ENCODE assay signal across 38 cellular contexts in the genomic region with DNA sequence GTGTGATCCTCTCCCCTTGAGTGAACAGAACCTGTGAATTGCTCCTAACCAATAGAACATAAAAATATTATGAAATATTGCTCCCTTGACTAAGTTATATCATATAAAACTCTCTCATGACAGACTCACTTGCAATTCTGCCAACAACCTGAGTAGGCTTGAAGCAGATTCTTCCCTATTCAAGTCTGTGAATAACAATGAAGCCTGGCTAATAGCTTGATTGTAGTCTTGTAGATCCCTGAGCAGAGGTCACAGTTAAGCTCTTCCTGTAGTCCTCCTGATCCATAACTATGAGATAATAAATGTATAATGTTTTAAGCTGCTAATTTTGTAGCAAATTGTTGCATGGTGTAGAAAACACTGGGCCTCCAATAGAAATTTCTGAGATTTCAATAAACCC.
"Had no signal": no experiment of that assay in that cellular context is flagged by ENCODE, and none has a peak within 500 bp of the region (broad histone marks: within the 10 kb centered on the region; RNA-seq: fewer than 3 reads in every experiment).

No MANE protein-coding gene starts in this region.

- H3K36me3 Mint-ChIP-seq: activated naive CD4-positive, alpha-beta T cell treated with anti-CD3 and anti-CD28 coated beads, Interleukin-2, amount 10 ng/mL, durations not matched to agents 7 days and 5 days; activated naive CD4-positive, alpha-beta T cell treated with anti-CD3 and anti-CD28 coated beads, Interleukin-2, amount 50 U/mL, for 24 hours; activated naive CD4-positive, alpha-beta T cell treated with anti-CD3 and anti-CD28 coated beads, Interleukin-2, amount 50 U/mL, for 72 hours; activated naive CD8-positive, alpha-beta T cell; activated naive CD8-positive, alpha-beta T cell treated with anti-CD3 and anti-CD28 coated beads for 36 hours; activated naive CD8-positive, alpha-beta T cell treated with anti-CD3 and anti-CD28 coated beads, Interleukin-2, amount 10 ng/mL, durations not matched to agents 7 days and 5 days; brain had no signal

- H3K4me1 Mint-ChIP-seq: activated naive CD4-positive, alpha-beta T cell treated with anti-CD3 and anti-CD28 coated beads, Interleukin-2, amount 10 ng/mL, durations not matched to agents 7 days and 5 days; activated naive CD4-positive, alpha-beta T cell treated with anti-CD3 and anti-CD28 coated beads, Interleukin-2, amount 50 U/mL, for 24 hours; activated naive CD8-positive, alpha-beta T cell treated with anti-CD3 and anti-CD28 coated beads for 36 hours; activated naive CD8-positive, alpha-beta T cell treated with anti-CD3 and anti-CD28 coated beads, Interleukin-2, amount 10 ng/mL, durations not matched to agents 7 days and 5 days; activated naive CD8-positive, alpha-beta T cell treated with anti-CD3 and anti-CD28 coated beads, Interleukin-2, amount 50 U/mL, for 24 hours; activated T-helper 17 cell treated with anti-CD3 and anti-CD28 coated beads, Interleukin-2, amount 50 U/mL, for 72 hours; brain; central memory CD8-positive, alpha-beta T cell had no signal

- H3K27me3 Mint-ChIP-seq: activated naive CD4-positive, alpha-beta T cell treated with anti-CD3 and anti-CD28 coated beads, Interleukin-2, amount 10 ng/mL, durations not matched to agents 7 days and 5 days; activated naive CD4-positive, alpha-beta T cell treated with anti-CD3 and anti-CD28 coated beads, Interleukin-2, amount 50 U/mL, for 24 hours; activated naive CD8-positive, alpha-beta T cell; activated naive CD8-positive, alpha-beta T cell treated with anti-CD3 and anti-CD28 coated beads for 36 hours; activated naive CD8-positive, alpha-beta T cell treated with anti-CD3 and anti-CD28 coated beads, Interleukin-2, amount 10 ng/mL, durations not matched to agents 7 days and 5 days; activated naive CD8-positive, alpha-beta T cell treated with anti-CD3 and anti-CD28 coated beads, Interleukin-2, amount 50 U/mL, for 24 hours; activated T-cell treated with anti-CD3 and anti-CD28 coated beads, Interleukin-2, amount 50 U/mL, for 24 hours; activated T-helper 17 cell treated with anti-CD3 and anti-CD28 coated beads, Interleukin-2, amount 50 U/mL, for 72 hours; brain; central memory CD8-positive, alpha-beta T cell had no signal

- H3K4me3 ChIP-seq: adrenal gland, ascending aorta, body of pancreas, breast epithelium, cardiac muscle cell had no signal

- H3K27me3 ChIP-seq: adrenal gland, ascending aorta, body of pancreas, brain microvascular endothelial cell, breast epithelium, cardiac muscle cell had no signal

- ATAC-seq: activated naive CD4-positive, alpha-beta T cell treated with anti-CD3 and anti-CD28 coated beads, Interleukin-2, amount 50 U/mL, for 72 hours; activated naive CD8-positive, alpha-beta T cell treated with anti-CD3 and anti-CD28 coated beads, Interleukin-2, amount 50 U/mL, for 24 hours; activated T-cell treated with anti-CD3 and anti-CD28 coated beads, Interleukin-2, amount 50 U/mL, for 4 hours; activated T-cell treated with anti-CD3 and anti-CD28 coated beads, Interleukin-2, amount 50 U/mL, for 72 hours; activated T-helper 17 cell treated with anti-CD3 and anti-CD28 coated beads, Interleukin-2, amount 50 U/mL, for 72 hours; body of pancreas had no signal

- DNase-seq: activated effector memory CD4-positive, alpha-beta T cell treated with anti-CD3 and anti-CD28 coated beads, Interleukin-2, amount 50 U/mL, for 16 hours; activated effector memory CD4-positive, alpha-beta T cell treated with Interleukin-2 at 50 U/mL for 16 hours; activated gamma-delta T cell; activated gamma-delta T cell treated with Interleukin-2 at 50 U/mL for 16 hours; activated naive CD4-positive, alpha-beta T cell; activated naive CD4-positive, alpha-beta T cell treated with anti-CD3 and anti-CD28 coated beads for 36 hours; activated naive CD4-positive, alpha-beta T cell treated with anti-CD3 and anti-CD28 coated beads, Interleukin-2, amount 10 ng/mL, durations not matched to agents 7 days and 5 days; activated naive CD4-positive, alpha-beta T cell treated with anti-CD3 and anti-CD28 coated beads, Interleukin-2, amount 50 U/mL, for 16 hours; activated naive CD4-positive, alpha-beta T cell treated with Interleukin-2 at 50 U/mL for 16 hours; activated naive CD8-positive, alpha-beta T cell treated with anti-CD3 and anti-CD28 coated beads for 36 hours; activated naive CD8-positive, alpha-beta T cell treated with anti-CD3 and anti-CD28 coated beads, Interleukin-2, amount 10 ng/mL, durations not matched to agents 7 days and 5 days; activated naive CD8-positive, alpha-beta T cell treated with anti-CD3 and anti-CD28 coated beads, Interleukin-2, amount 50 U/mL, for 24 hours; activated T-cell treated with anti-CD3 and anti-CD28 coated beads, Interleukin-2, amount 50 U/mL, for 1 hour; activated T-cell treated with anti-CD3 and anti-CD28 coated beads, Interleukin-2, amount 50 U/mL, for 24 hours; activated T-cell treated with anti-CD3 and anti-CD28 coated beads, Interleukin-2, amount 50 U/mL, for 4 hours; activated T-cell treated with anti-CD3 and anti-CD28 coated beads, Interleukin-2, amount 50 U/mL, for 48 hours; activated T-cell treated with anti-CD3 and anti-CD28 coated beads, Interleukin-2, amount 50 U/mL, for 72 hours; adrenal gland; amniotic stem cell; amygdala; anterior cingulate cortex; aorta; body of pancreas; brain microvascular endothelial cell; caudate nucleus; central memory CD4-positive, alpha-beta T cell; cerebellar nuclear complex had no signal

- H3K27ac ChIP-seq: adrenal gland, ascending aorta, body of pancreas, brain microvascular endothelial cell, breast epithelium, cardiac muscle cell had no signal

- H3K27ac Mint-ChIP-seq: activated naive CD4-positive, alpha-beta T cell treated with anti-CD3 and anti-CD28 coated beads for 36 hours; activated naive CD4-positive, alpha-beta T cell treated with anti-CD3 and anti-CD28 coated beads, Interleukin-2, amount 10 ng/mL, durations not matched to agents 7 days and 5 days; activated naive CD4-positive, alpha-beta T cell treated with anti-CD3 and anti-CD28 coated beads, Interleukin-2, amount 50 U/mL, for 24 hours; activated naive CD4-positive, alpha-beta T cell treated with anti-CD3 and anti-CD28 coated beads, Interleukin-2, amount 50 U/mL, for 72 hours; activated naive CD8-positive, alpha-beta T cell; activated naive CD8-positive, alpha-beta T cell treated with anti-CD3 and anti-CD28 coated beads for 36 hours; activated naive CD8-positive, alpha-beta T cell treated with anti-CD3 and anti-CD28 coated beads, Interleukin-2, amount 10 ng/mL, durations not matched to agents 7 days and 5 days; activated naive CD8-positive, alpha-beta T cell treated with anti-CD3 and anti-CD28 coated beads, Interleukin-2, amount 50 U/mL, for 24 hours; activated T-cell treated with anti-CD3 and anti-CD28 coated beads, Interleukin-2, amount 50 U/mL, for 24 hours; activated T-cell treated with anti-CD3 and anti-CD28 coated beads, Interleukin-2, amount 50 U/mL, for 72 hours; activated T-helper 1 cell treated with anti-CD3 and anti-CD28 coated beads, Interleukin-12 subunit alpha, Interleukin-12 subunit beta, Interleukin-2, Interleukin-4 antibody, amounts not matched to agents 30 ng/mL and 10 ng/mL and 1 ng/mL, durations not matched to agents 14 hours and 24 hours and 36 hours; activated T-helper 17 cell treated with anti-CD3 and anti-CD28 coated beads, Interleukin-2, amount 50 U/mL, for 72 hours; activated T-helper 2 cell treated with anti-CD3 and anti-CD28 coated beads, Interferon-gamma antibody, Interleukin-2, Interleukin-4, amounts not matched to agents 10 μg/mL and 5 μg/mL and 100 μg/mL, durations not matched to agents 14 hours and 24 hours and 36 hours; brain had no signal

- H3K9me3 ChIP-seq: adrenal gland, ascending aorta, body of pancreas, breast epithelium had no signal

- H3K9me3 Mint-ChIP-seq: activated naive CD8-positive, alpha-beta T cell treated with anti-CD3 and anti-CD28 coated beads for 36 hours had no signal

- H3K4me3 Mint-ChIP-seq: activated naive CD4-positive, alpha-beta T cell treated with anti-CD3 and anti-CD28 coated beads for 36 hours; activated naive CD4-positive, alpha-beta T cell treated with anti-CD3 and anti-CD28 coated beads, Interleukin-2, amount 10 ng/mL, durations not matched to agents 7 days and 5 days; activated naive CD4-positive, alpha-beta T cell treated with anti-CD3 and anti-CD28 coated beads, Interleukin-2, amount 50 U/mL, for 24 hours; activated naive CD8-positive, alpha-beta T cell; activated naive CD8-positive, alpha-beta T cell treated with anti-CD3 and anti-CD28 coated beads for 36 hours; activated naive CD8-positive, alpha-beta T cell treated with anti-CD3 and anti-CD28 coated beads, Interleukin-2, amount 10 ng/mL, durations not matched to agents 7 days and 5 days; activated naive CD8-positive, alpha-beta T cell treated with anti-CD3 and anti-CD28 coated beads, Interleukin-2, amount 50 U/mL, for 24 hours; activated T-cell treated with anti-CD3 and anti-CD28 coated beads, Interleukin-2, amount 50 U/mL, for 24 hours; activated T-cell treated with anti-CD3 and anti-CD28 coated beads, Interleukin-2, amount 50 U/mL, for 4 hours; activated T-cell treated with anti-CD3 and anti-CD28 coated beads, Interleukin-2, amount 50 U/mL, for 72 hours; activated T-helper 1 cell treated with anti-CD3 and anti-CD28 coated beads, Interleukin-12 subunit alpha, Interleukin-12 subunit beta, Interleukin-2, Interleukin-4 antibody, amounts not matched to agents 30 ng/mL and 10 ng/mL and 1 ng/mL, durations not matched to agents 14 hours and 24 hours and 36 hours; activated T-helper 17 cell treated with anti-CD3 and anti-CD28 coated beads, Interleukin-2, amount 50 U/mL, for 72 hours; brain; central memory CD8-positive, alpha-beta T cell had no signal

- H3K36me3 ChIP-seq: adrenal gland, ascending aorta, brain microvascular endothelial cell, breast epithelium, cardiac muscle cell had no signal

- H3K4me1 ChIP-seq: adrenal gland, ascending aorta, body of pancreas, breast epithelium had no signal
